In genomic region chr20:44172572-44172950, GRCh38 we compare ENCODE assay signal across 22 cellular contexts. TPM values are rescaled to one million over a fixed set of nuclear protein-coding genes. Genes with fewer than 3 reads are reported as not detected.
"Had no signal": no experiment of that assay in that cellular context is flagged by ENCODE, and none has a peak within 500 bp of the region (broad histone marks: within the 10 kb centered on the region; RNA-seq: fewer than 3 reads in every experiment).

No MANE protein-coding gene starts in this region.

- H3K4me1 ChIP-seq: left lung, thyroid gland had no signal

- H3K36me3 Mint-ChIP-seq: activated CD4-positive, alpha-beta memory T cell treated with anti-CD3 and anti-CD28 coated beads for 36 hours; activated CD8-positive, alpha-beta memory T cell treated with anti-CD3 and anti-CD28 coated beads, Interleukin-2, amount 10 ng/mL, durations not matched to agents 7 days and 5 days; activated naive CD8-positive, alpha-beta T cell treated with anti-CD3 and anti-CD28 coated beads, Interleukin-2, amount 10 ng/mL, durations not matched to agents 7 days and 5 days; brain; stimulated activated naive B cell treated with anti-CD40 and anti-IgM and Interleukin-4, amounts not matched to agents 10 μg/mL and 1 μg/mL and 100 μg/mL, for 72 hours had no signal

- H3K9me3 ChIP-seq: heart left ventricle, left lung, thyroid gland had no signal

- H3K4me3 Mint-ChIP-seq: activated CD4-positive, alpha-beta memory T cell treated with anti-CD3 and anti-CD28 coated beads for 36 hours; activated CD8-positive, alpha-beta memory T cell treated with anti-CD3 and anti-CD28 coated beads, Interleukin-2, amount 10 ng/mL, durations not matched to agents 7 days and 5 days; activated naive CD8-positive, alpha-beta T cell treated with anti-CD3 and anti-CD28 coated beads, Interleukin-2, amount 10 ng/mL, durations not matched to agents 7 days and 5 days; activated T-helper 17 cell treated with anti-CD3 and anti-CD28 coated beads, Interleukin-2, amount 50 U/mL, for 72 hours; brain; endodermal cell; stimulated activated naive B cell treated with anti-CD40 and anti-IgM and Interleukin-4, amounts not matched to agents 10 μg/mL and 1 μg/mL and 100 μg/mL, for 72 hours had no signal

- H3K4me1 Mint-ChIP-seq: activated T-helper 17 cell treated with anti-CD3 and anti-CD28 coated beads, Interleukin-2, amount 50 U/mL, for 72 hours; endodermal cell; stimulated activated naive B cell treated with anti-CD40 and anti-IgM and Interleukin-4, amounts not matched to agents 10 μg/mL and 1 μg/mL and 100 μg/mL, for 72 hours had no signal

- H3K27ac ChIP-seq: epithelial cell of prostate, left lung, thyroid gland had no signal

- H3K9me3 Mint-ChIP-seq: activated T-helper 17 cell treated with anti-CD3 and anti-CD28 coated beads, Interleukin-2, amount 50 U/mL, for 72 hours; brain had no signal

- H3K27ac Mint-ChIP-seq: activated CD4-positive, alpha-beta memory T cell treated with anti-CD3 and anti-CD28 coated beads for 36 hours; activated CD8-positive, alpha-beta memory T cell treated with anti-CD3 and anti-CD28 coated beads, Interleukin-2, amount 10 ng/mL, durations not matched to agents 7 days and 5 days; activated naive CD8-positive, alpha-beta T cell treated with anti-CD3 and anti-CD28 coated beads, Interleukin-2, amount 10 ng/mL, durations not matched to agents 7 days and 5 days; activated T-helper 17 cell treated with anti-CD3 and anti-CD28 coated beads, Interleukin-2, amount 50 U/mL, for 72 hours; endodermal cell; stimulated activated naive B cell treated with anti-CD40 and anti-IgM and Interleukin-4, amounts not matched to agents 10 μg/mL and 1 μg/mL and 100 μg/mL, for 72 hours had no signal

- ATAC-seq: activated CD8-positive, alpha-beta memory T cell treated with anti-CD3 and anti-CD28 coated beads, Interleukin-2, amount 10 ng/mL, durations not matched to agents 7 days and 5 days; activated T-helper 17 cell treated with anti-CD3 and anti-CD28 coated beads, Interleukin-2, amount 50 U/mL, for 72 hours; heart left ventricle; left lung; right cardiac atrium; stimulated activated naive B cell treated with anti-CD40 and anti-IgM and Interleukin-4, amounts not matched to agents 10 μg/mL and 1 μg/mL and 100 μg/mL, for 72 hours had no signal

- H3K36me3 ChIP-seq: left lung, thyroid gland had no signal

- H3K4me3 ChIP-seq: heart left ventricle, left lung, thyroid gland had no signal

- DNase-seq: activated CD4-positive, alpha-beta memory T cell treated with anti-CD3 and anti-CD28 coated beads for 36 hours; activated CD8-positive, alpha-beta memory T cell treated with anti-CD3 and anti-CD28 coated beads, Interleukin-2, amount 10 ng/mL, durations not matched to agents 7 days and 5 days; activated naive CD4-positive, alpha-beta T cell treated with Interleukin-2 at 50 U/mL for 16 hours; activated naive CD8-positive, alpha-beta T cell treated with anti-CD3 and anti-CD28 coated beads, Interleukin-2, amount 10 ng/mL, durations not matched to agents 7 days and 5 days; activated T-cell treated with anti-CD3 and anti-CD28 coated beads, Interleukin-2, amount 50 U/mL, for 1 hour; central memory CD4-positive, alpha-beta T cell; endodermal cell; heart left ventricle; kidney; left lung; mammary epithelial cell; midbrain; occipital lobe; posterior cingulate gyrus; right cardiac atrium; stimulated activated naive B cell treated with anti-CD40 and anti-IgM and Interleukin-4, amounts not matched to agents 10 μg/mL and 1 μg/mL and 100 μg/mL, for 72 hours; thyroid gland had no signal

- H3K27me3 ChIP-seq: heart left ventricle, thyroid gland had no signal

RNA-seq across cellular contexts. Expression of gene JPH2, which starts 14.4 kb away (rescaled TPM):
- total RNA-seq: activated CD4-positive, alpha-beta memory T cell treated with anti-CD3 and anti-CD28 coated beads for 36 hours; activated CD8-positive, alpha-beta memory T cell treated with anti-CD3 and anti-CD28 coated beads, Interleukin-2, amount 10 ng/mL, durations not matched to agents 7 days and 5 days; T-helper 2 cell treated with Interferon-gamma antibody and Interleukin-4, amounts not matched to agents 100 ng/mL and 5 ng/mL, for 36 hours had no signal
- polyA plus RNA-seq: neural cell had no signal
